Comparison of ENCODE assay signal across 8 cellular contexts in the genomic region with DNA sequence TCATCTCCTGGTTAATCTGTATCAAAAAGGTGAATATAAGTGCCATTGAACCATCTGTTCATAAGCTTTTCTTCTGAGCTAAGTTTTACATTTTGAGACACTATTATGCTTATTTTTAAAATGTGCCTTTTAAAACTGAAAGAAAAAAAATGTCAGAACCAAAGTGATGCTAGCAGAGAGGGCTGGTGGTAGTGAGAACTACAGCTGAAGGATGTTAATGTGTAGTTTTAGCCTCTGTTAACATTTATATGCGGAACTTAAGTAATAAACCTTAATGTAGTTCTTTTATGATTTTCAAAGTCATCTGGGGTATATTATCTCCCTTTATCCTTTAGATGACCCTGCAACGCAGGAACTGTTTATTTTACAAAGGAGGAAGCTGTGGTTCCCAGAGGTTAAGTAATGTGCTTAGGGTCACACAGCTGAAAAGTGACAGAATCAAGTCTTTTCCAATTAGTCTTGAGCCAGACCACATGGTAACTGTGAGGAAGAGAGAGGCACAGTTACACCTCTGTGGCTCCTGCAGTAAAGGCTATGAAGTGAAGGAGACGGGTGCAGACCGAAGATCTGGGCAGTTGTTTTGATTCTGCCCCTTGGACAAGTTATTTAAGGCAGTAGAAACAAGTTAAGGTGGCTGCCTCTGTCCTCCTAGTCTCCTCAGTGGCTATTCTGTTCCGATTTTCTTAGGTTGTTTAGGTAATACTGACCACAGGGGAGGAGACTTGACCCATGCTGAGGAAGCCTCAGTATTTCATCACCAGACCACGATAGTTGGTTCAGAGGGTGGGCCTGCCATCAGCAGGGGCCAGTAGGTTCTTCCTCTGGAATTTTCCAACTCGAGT. TPM values are rescaled to one million over a fixed set of nuclear protein-coding genes. Genes with fewer than 3 reads are reported as not detected.
DNase-seq lines count a peak whose midpoint lies in the region; ATAC-seq and TF ChIP-seq lines count a peak whose summit lies in the region.

No MANE protein-coding gene starts in this region.

- no peak for TF ChIP-seq POLR2A in stomach (IDR thresholded peaks at IDR 0.05)

- peak overlapping the region; percentile 70 for H3K27ac Mint-ChIP-seq in CD4-positive, alpha-beta T cell

- H3K4me1 ChIP-seq in stomach: peaks cover 0 to 35% (median 11%) of the 10 kb centered on the region in 4 donors

- H3K4me3 ChIP-seq in stomach: no peak overlapping the region

- peaks cover 90% of the 10 kb centered on the region for H3K4me1 Mint-ChIP-seq in CD4-positive, alpha-beta T cell (ENCODE audit: low read depth)

- no peaks in the 10 kb centered on the region for H3K27me3 ChIP-seq in CD4-positive, alpha-beta T cell (ENCODE audit: control insufficient read depth, insufficient read depth, low read length)
- H3K27me3 ChIP-seq in stomach: no peaks in the 10 kb centered on the region

- peaks cover 68% of the 10 kb centered on the region for H3K36me3 Mint-ChIP-seq in CD4-positive, alpha-beta T cell (ENCODE audit: low read depth)

- in situ Hi-C loops in GM13977 (cut with MboI; ENCODE audit: low pct_unique_long_range_greater_than_20kb, low sequenced_read_pairs, unreplicated experiment): no loop called here

- no peak for TF ChIP-seq EP300 in stomach (IDR thresholded peaks at IDR 0.05)

- no peaks in the 10 kb centered on the region for H3K36me3 ChIP-seq in stomach

- H3K27ac ChIP-seq in CD4-positive, alpha-beta T cell (ENCODE audit: low read depth, low read length): no peak overlapping the region
- peak overlapping the region in 4 of 5 donors; percentile 12 to 61 (median 44) for H3K27ac ChIP-seq in stomach

- H3K27me3 Mint-ChIP-seq in CD4-positive, alpha-beta T cell: no peaks in the 10 kb centered on the region

- peak; percentile 46 for ATAC-seq in CD4-positive, alpha-beta T cell (ENCODE audit: poor library complexity)
- ATAC-seq in GM21576 (IDR thresholded peaks at IDR 0.05; ENCODE audit: unreplicated experiment): peak; percentile 71

- no peak for TF ChIP-seq CTCF in CD4-positive, alpha-beta T cell (IDR thresholded peaks at IDR 0.05)
- no peak for TF ChIP-seq CTCF in stomach (IDR thresholded peaks at IDR 0.05)
- TF ChIP-seq CTCF in GM13977 (IDR thresholded peaks at IDR 0.05; ENCODE audit: extremely low read depth, insufficient read depth, missing control alignments): no peak

- DNase-seq in CD4-positive, alpha-beta T cell: no peak
- DNase-seq in NCI-H69 (lab: John Stamatoyannopoulos, UW) (peak; percentile 54), fibroblast of peridontal ligament (ENCODE audit: extremely low read depth) (peak; percentile 81), stomach (no peak), mesenteric fat pad (ENCODE audit: low spot score) (no peak), T-helper 9 cell (no peak), GM13977 (ENCODE audit: low spot score) (no peak)

- H3K9me3 ChIP-seq in CD4-positive, alpha-beta T cell (ENCODE audit: control insufficient read depth, low read length): no peaks in the 10 kb centered on the region
- H3K9me3 ChIP-seq in stomach: no peaks in the 10 kb centered on the region

- CTCF ChIA-PET in CD4-positive, alpha-beta T cell (lab: Charles Lee): interaction anchor here (1.2 to 2.0 kb wide), 3 partner anchors 11 to 44 kb away, joined by 4 to 7 read pairs (median 4); no protein-coding TSS in a partner anchor

- intact Hi-C loops in CD4-positive, alpha-beta T cell (cut with DNase I, micrococcal nuclease): no loop called here
- intact Hi-C loops in stomach (cut with DNase I; ENCODE audit: low total_unique reads): no loop called here

- POLR2A ChIA-PET in CD4-positive, alpha-beta T cell (lab: Charles Lee): interaction anchor here (1.0 to 4.9 kb wide), 4 partner anchors 10 to 37 kb away, joined by 3 to 36 read pairs (median 4); partner anchors contain the start of gene GNG2

- H3K4me3 Mint-ChIP-seq in CD4-positive, alpha-beta T cell: peak overlapping the region; percentile 44

- H3K9me3 Mint-ChIP-seq in CD4-positive, alpha-beta T cell: no peaks in the 10 kb centered on the region

- WGBS in stomach, 5 donors: 32 to 55% (median 47%) methylated on average over 7 of the region's 7 CpGs

RNA-seq across cellular contexts. Expression of gene GNG2, which starts 23.9 kb away (rescaled TPM):
- total RNA-seq in CD4-positive, alpha-beta T cell: 100 to 1,000 TPM; 138 to 139 TPM
- total RNA-seq in stomach: 10 to 100 TPM in 2 of 5 donors, 1 to 10 TPM in 2, under 1 TPM in 1; 0.58 to 23.3 (median 4.0) TPM
- 10 to 100 TPM in 2 of 3 donors, 1 to 10 TPM in 1; 3.7 to 21.8 (median 14.4) TPM for polyA plus RNA-seq in stomach
- total RNA-seq in mesenteric fat pad: 135 TPM

Comparison
In these comparisons a context has a peak if more than half of its experiments do, and no peak if none do; other contexts are left out.
1. DNase-seq: peak in NCI-H69 (single experiment) and fibroblast of peridontal ligament (single experiment); none in CD4-positive, alpha-beta T cell (0 of 10), stomach (single experiment), mesenteric fat pad (single experiment), T-helper 9 cell (single experiment) and GM13977 (single experiment).